21 cellular contexts compared by ENCODE assay signal in the genomic region with DNA sequence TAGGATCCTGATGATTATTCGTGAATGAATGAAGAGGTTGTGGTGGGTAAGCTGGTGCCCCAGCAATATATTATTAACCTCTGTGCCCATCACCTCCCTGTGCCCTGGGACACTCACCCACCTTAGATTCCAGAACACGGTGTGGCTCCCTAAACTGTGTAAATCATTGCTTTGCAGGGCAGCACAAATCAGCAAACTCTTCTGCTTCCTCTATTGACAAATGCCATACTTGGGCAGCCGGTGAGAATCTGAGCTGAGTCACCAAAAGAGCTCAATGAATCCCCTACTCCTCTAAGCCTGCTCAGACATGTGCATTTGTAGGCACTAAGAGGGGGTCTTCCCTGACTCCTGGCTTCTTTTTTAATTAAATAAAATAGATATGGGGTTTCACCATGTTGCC. TPM values are rescaled to one million over a fixed set of nuclear protein-coding genes. Genes with fewer than 3 reads are reported as not detected.
A peak's percentile ranks its signal among the peaks of the same experiment; 100 is the strongest.
DNase-seq lines count a peak whose midpoint lies in the region; ATAC-seq lines count a peak whose summit lies in the region.
"Had no signal": no experiment of that assay in that cellular context is flagged by ENCODE, and none has a peak within 500 bp of the region (broad histone marks: within the 10 kb centered on the region; RNA-seq: fewer than 3 reads in every experiment).

No MANE protein-coding gene starts in this region.

- H3K9me3 ChIP-seq in T-helper 17 cell (ENCODE audit: control insufficient read depth, low read length, poor library complexity, severe bottlenecking): no peaks in the 10 kb centered on the region
- H3K9me3 ChIP-seq: Caco-2 had no signal

- ATAC-seq in T-helper 17 cell: no peak
- ATAC-seq: naive thymus-derived CD8-positive, alpha-beta T cell had no signal

- H3K27me3 Mint-ChIP-seq in T-helper 1 cell treated with Interleukin-12 subunit alpha and Interleukin-12 subunit beta and Interleukin-4 antibody, amounts not matched to agents 30 μg/mL and 1 μg/mL, for 36 hours (ENCODE audit: low read depth): no peaks in the 10 kb centered on the region
- H3K27me3 Mint-ChIP-seq in T-helper 17 cell: no peaks in the 10 kb centered on the region
- H3K27me3 Mint-ChIP-seq: naive thymus-derived CD8-positive, alpha-beta T cell had no signal

- H3K27ac Mint-ChIP-seq in T-helper 1 cell treated with Interleukin-12 subunit alpha and Interleukin-12 subunit beta and Interleukin-4 antibody, amounts not matched to agents 30 μg/mL and 1 μg/mL, for 36 hours: peak overlapping the region; percentile 62
- H3K27ac Mint-ChIP-seq in T-helper 17 cell: no peak overlapping the region

- no peak overlapping the region for H3K4me3 Mint-ChIP-seq in T-helper 1 cell treated with Interleukin-12 subunit alpha and Interleukin-12 subunit beta and Interleukin-4 antibody, amounts not matched to agents 30 μg/mL and 1 μg/mL, for 36 hours
- peak overlapping the region; percentile 45 for H3K4me3 Mint-ChIP-seq in T-helper 17 cell
- H3K4me3 Mint-ChIP-seq: naive thymus-derived CD8-positive, alpha-beta T cell had no signal

- peaks cover 24% of the 10 kb centered on the region for H3K36me3 Mint-ChIP-seq in T-helper 1 cell treated with Interleukin-12 subunit alpha and Interleukin-12 subunit beta and Interleukin-4 antibody, amounts not matched to agents 30 μg/mL and 1 μg/mL, for 36 hours (ENCODE audit: low read depth)
- H3K36me3 Mint-ChIP-seq in T-helper 17 cell (ENCODE audit: low read depth): peaks cover 2% of the 10 kb centered on the region

- DNase-seq in T-helper 1 cell (no peak), EH (ENCODE audit: low read depth) (peak; percentile 9), T-helper 17 cell (no peak), kidney glomerular epithelial cell (lab: John Stamatoyannopoulos, UW) (peak; percentile 17), NCI-H2029 (lab: John Stamatoyannopoulos, UW) (no peak), NCI-H526 (lab: John Stamatoyannopoulos, UW) (no peak)
- no peak for DNase-seq in activated CD4-positive, alpha-beta T cell treated with anti-CD3 and anti-CD28 coated beads, Interleukin-2, amount 50 U/mL, for 48 hours
- DNase-seq: activated effector memory CD4-positive, alpha-beta T cell treated with Interleukin-2 at 50 U/mL for 16 hours; amniotic stem cell; Caco-2; cerebellar nuclear complex; effector CD8-positive, alpha-beta T cell; head of caudate nucleus; KG1; naive thymus-derived CD8-positive, alpha-beta T cell; NCI-H1092; NCI-H2081 treated with DMSO at 0.1 percent for 48 hours; NCI-H510A; SHP77; stimulated activated CD4-positive, alpha-beta T cell treated with anti-CD3 and anti-CD28 coated beads, Interleukin-2, amount 100 ng/mL, for 48 hours had no signal

- H3K4me1 Mint-ChIP-seq in T-helper 1 cell treated with Interleukin-12 subunit alpha and Interleukin-12 subunit beta and Interleukin-4 antibody, amounts not matched to agents 30 μg/mL and 1 μg/mL, for 36 hours (ENCODE audit: low read depth): peaks cover 2% of the 10 kb centered on the region
- H3K4me1 Mint-ChIP-seq in T-helper 17 cell: no peaks in the 10 kb centered on the region

- no peaks in the 10 kb centered on the region for H3K9me3 Mint-ChIP-seq in T-helper 1 cell treated with Interleukin-12 subunit alpha and Interleukin-12 subunit beta and Interleukin-4 antibody, amounts not matched to agents 30 μg/mL and 1 μg/mL, for 36 hours
- H3K9me3 Mint-ChIP-seq: naive thymus-derived CD8-positive, alpha-beta T cell had no signal

RNA-seq across cellular contexts. Expression of a gene that starts 15.7 kb away (rescaled TPM):
- 1 to 10 TPM; 4.9 to 8.0 TPM for total RNA-seq in T-helper 17 cell

RNA-seq across cellular contexts. Expression of a gene that starts 18.4 kb away (rescaled TPM):
- 1 to 10 TPM; 2.3 to 2.5 TPM for total RNA-seq in T-helper 17 cell

RNA-seq across cellular contexts. Expression of a gene that starts 57.0 kb away (rescaled TPM):
- total RNA-seq in T-helper 17 cell: 1 to 10 TPM; 1.7 to 4.9 TPM

Comparison
In these comparisons a context has a peak if more than half of its experiments do, and no peak if none do; other contexts are left out.
1. DNase-seq: peak in EH (single experiment) and kidney glomerular epithelial cell (single experiment); none in T-helper 1 cell (0 of 5), T-helper 17 cell (0 of 3), NCI-H2029 (single experiment), NCI-H526 (0 of 2) and activated CD4-positive, alpha-beta T cell treated with anti-CD3 and anti-CD28 coated beads, Interleukin-2, amount 50 U/mL, for 48 hours (0 of 2).